Comparison of ENCODE assay signal across 18 cellular contexts in the genomic region with DNA sequence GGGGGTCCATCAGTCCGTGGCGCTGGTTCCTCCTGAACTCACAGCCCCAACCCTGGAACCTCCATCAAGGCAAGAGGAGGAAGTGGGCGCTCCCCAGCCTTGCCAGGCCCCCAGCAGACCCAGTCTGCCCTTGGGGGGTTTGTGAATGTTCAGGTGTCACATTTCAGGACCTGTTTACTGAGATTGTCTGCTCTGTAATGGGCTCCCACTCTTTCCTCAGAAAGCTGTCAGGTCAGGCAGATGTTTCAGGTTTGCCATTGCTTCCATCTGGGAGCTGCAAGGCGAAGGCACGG. TPM values are rescaled to one million over a fixed set of nuclear protein-coding genes. Genes with fewer than 3 reads are reported as not detected.
DNase-seq lines count a peak whose midpoint lies in the region; ATAC-seq and TF ChIP-seq lines count a peak whose summit lies in the region.
"Had no signal": no experiment of that assay in that cellular context is flagged by ENCODE, and none has a peak within 500 bp of the region (broad histone marks: within the 10 kb centered on the region; RNA-seq: fewer than 3 reads in every experiment).

No MANE protein-coding gene starts in this region.

- H3K27ac ChIP-seq in OCI-LY3 (ENCODE audit: low read length): peak overlapping the region; percentile 44
- H3K27ac ChIP-seq in epithelial cell of prostate: peak overlapping the region; percentile 44
- H3K27ac ChIP-seq: KMS-11 had no signal

- H3K4me3 ChIP-seq in OCI-LY3 (ENCODE audit: low read length): no peak overlapping the region
- H3K4me3 ChIP-seq: Peyer's patch had no signal

- peaks cover 5% of the 10 kb centered on the region for H3K36me3 ChIP-seq in OCI-LY3 (replicated peaks; ENCODE audit: low read depth, low read length)

- H3K36me3 Mint-ChIP-seq in activated T-cell treated with anti-CD3 and anti-CD28 coated beads, Interleukin-2, amount 50 U/mL, for 24 hours (ENCODE audit: low read depth): peaks cover 67% of the 10 kb centered on the region
- peaks cover 4% of the 10 kb centered on the region for H3K36me3 Mint-ChIP-seq in progenitor cell of endocrine pancreas (ENCODE audit: insufficient read depth)

- H2AFZ ChIP-seq in OCI-LY3 (ENCODE audit: low read depth, low read length): no peak overlapping the region

- ATAC-seq in GM21576 (IDR thresholded peaks at IDR 0.05; ENCODE audit: unreplicated experiment): no peak
- ATAC-seq: activated T-helper 17 cell treated with anti-CD3 and anti-CD28 coated beads, Interleukin-2, amount 50 U/mL, for 72 hours had no signal

- peaks cover 75% of the 10 kb centered on the region for H3K79me2 ChIP-seq in OCI-LY3 (ENCODE audit: low read length)

- no peak for DNase-seq in activated T-cell treated with anti-CD3 and anti-CD28 coated beads, Interleukin-2, amount 50 U/mL, for 24 hours
- no peak for DNase-seq in activated T-cell treated with anti-CD3 and anti-CD28 coated beads for 4 hours
- DNase-seq in epithelial cell of prostate (ENCODE audit: low read depth, low spot score): no peak
- no peak for DNase-seq in progenitor cell of endocrine pancreas (ENCODE audit: low spot score, unreplicated experiment)
- DNase-seq in activated effector memory CD4-positive, alpha-beta T cell treated with anti-CD3 and anti-CD28 coated beads, Interleukin-2, amount 50 U/mL, for 16 hours: no peak
- DNase-seq in DMS 273 (lab: John Stamatoyannopoulos, UW; ENCODE audit: unreplicated experiment): no peak
- DNase-seq: activated CD4-positive, alpha-beta T cell treated with anti-CD3 and anti-CD28 coated beads for 48 hours; DMS153; NCI-H1417 treated with DMSO at 0.1 percent for 48 hours; NCI-H510A; Peyer's patch; small intestine had no signal

- H3K27me3 Mint-ChIP-seq in activated T-cell treated with anti-CD3 and anti-CD28 coated beads, Interleukin-2, amount 50 U/mL, for 24 hours: no peaks in the 10 kb centered on the region
- H3K27me3 Mint-ChIP-seq in progenitor cell of endocrine pancreas: no peaks in the 10 kb centered on the region
- H3K27me3 Mint-ChIP-seq: activated T-helper 17 cell treated with anti-CD3 and anti-CD28 coated beads, Interleukin-2, amount 50 U/mL, for 72 hours had no signal

- H3K9ac ChIP-seq in OCI-LY3 (ENCODE audit: low read length): no peak overlapping the region
- H3K9ac ChIP-seq: KMS-11 had no signal

- no peaks in the 10 kb centered on the region for H3K9me3 ChIP-seq in OCI-LY3 (ENCODE audit: insufficient read depth, low read length)
- H3K9me3 ChIP-seq: Peyer's patch had no signal

- H3K4me1 ChIP-seq in OCI-LY3 (ENCODE audit: low read length): peaks cover 52% of the 10 kb centered on the region

- H4K20me1 ChIP-seq in OCI-LY3 (ENCODE audit: insufficient read depth, low read length): peaks cover 25% of the 10 kb centered on the region

- no peaks in the 10 kb centered on the region for H3K9me3 Mint-ChIP-seq in activated T-cell treated with anti-CD3 and anti-CD28 coated beads, Interleukin-2, amount 50 U/mL, for 24 hours
- no peaks in the 10 kb centered on the region for H3K9me3 Mint-ChIP-seq in progenitor cell of endocrine pancreas (ENCODE audit: low read depth)
- H3K9me3 Mint-ChIP-seq: activated T-helper 17 cell treated with anti-CD3 and anti-CD28 coated beads, Interleukin-2, amount 50 U/mL, for 72 hours; T-helper 1 cell treated with Interleukin-12 subunit alpha and Interleukin-12 subunit beta and Interleukin-4 antibody, amounts not matched to agents 30 μg/mL and 1 μg/mL, for 36 hours had no signal

- TF ChIP-seq CTCF in OCI-LY3 (IDR thresholded peaks at IDR 0.05; ENCODE audit: low read depth, low read length): no peak
- TF ChIP-seq CTCF in progenitor cell of endocrine pancreas (IDR thresholded peaks at IDR 0.05; ENCODE audit: unreplicated experiment): no peak

- H3K27ac Mint-ChIP-seq in activated T-cell treated with anti-CD3 and anti-CD28 coated beads, Interleukin-2, amount 50 U/mL, for 24 hours: peak overlapping the region; percentile 97
- H3K27ac Mint-ChIP-seq in progenitor cell of endocrine pancreas: peak overlapping the region; percentile 88

- H3K4me1 Mint-ChIP-seq in activated T-cell treated with anti-CD3 and anti-CD28 coated beads, Interleukin-2, amount 50 U/mL, for 24 hours (ENCODE audit: low read depth): peaks cover 84% of the 10 kb centered on the region
- H3K4me1 Mint-ChIP-seq in progenitor cell of endocrine pancreas (ENCODE audit: low read depth): peaks cover 34% of the 10 kb centered on the region

- no peaks in the 10 kb centered on the region for H3K27me3 ChIP-seq in OCI-LY3 (ENCODE audit: low read depth, low read length)
- H3K27me3 ChIP-seq: Peyer's patch had no signal

- H3K4me2 ChIP-seq in OCI-LY3 (ENCODE audit: low read length): no peak overlapping the region
- H3K4me2 ChIP-seq: KMS-11 had no signal

- H3K4me3 Mint-ChIP-seq in activated T-cell treated with anti-CD3 and anti-CD28 coated beads, Interleukin-2, amount 50 U/mL, for 24 hours: no peak overlapping the region
- H3K4me3 Mint-ChIP-seq in progenitor cell of endocrine pancreas (ENCODE audit: low read depth): no peak overlapping the region
- H3K4me3 Mint-ChIP-seq: activated T-helper 17 cell treated with anti-CD3 and anti-CD28 coated beads, Interleukin-2, amount 50 U/mL, for 72 hours; T-helper 1 cell treated with Interleukin-12 subunit alpha and Interleukin-12 subunit beta and Interleukin-4 antibody, amounts not matched to agents 30 μg/mL and 1 μg/mL, for 36 hours had no signal

RNA-seq across cellular contexts. Expression of a gene that starts 29.4 kb away (rescaled TPM):
- 2.7 and 3.3 TPM in 2 replicates for total RNA-seq in progenitor cell of endocrine pancreas

RNA-seq across cellular contexts. Expression of a gene that starts 30.1 kb away (rescaled TPM):
- total RNA-seq in progenitor cell of endocrine pancreas: 346 and 347 TPM in 2 replicates

RNA-seq across cellular contexts. Expression of a gene that starts 42.8 kb away (rescaled TPM):
- 22.6 and 27.6 TPM in 2 replicates for total RNA-seq in progenitor cell of endocrine pancreas

RNA-seq across cellular contexts. Expression of a gene that starts 52.1 kb away (rescaled TPM):
- total RNA-seq in progenitor cell of endocrine pancreas: 2.4 and 2.6 TPM in 2 replicates
- total RNA-seq: lung microvascular endothelial cell, Peyer's patch had no signal
